In the genomic region with DNA sequence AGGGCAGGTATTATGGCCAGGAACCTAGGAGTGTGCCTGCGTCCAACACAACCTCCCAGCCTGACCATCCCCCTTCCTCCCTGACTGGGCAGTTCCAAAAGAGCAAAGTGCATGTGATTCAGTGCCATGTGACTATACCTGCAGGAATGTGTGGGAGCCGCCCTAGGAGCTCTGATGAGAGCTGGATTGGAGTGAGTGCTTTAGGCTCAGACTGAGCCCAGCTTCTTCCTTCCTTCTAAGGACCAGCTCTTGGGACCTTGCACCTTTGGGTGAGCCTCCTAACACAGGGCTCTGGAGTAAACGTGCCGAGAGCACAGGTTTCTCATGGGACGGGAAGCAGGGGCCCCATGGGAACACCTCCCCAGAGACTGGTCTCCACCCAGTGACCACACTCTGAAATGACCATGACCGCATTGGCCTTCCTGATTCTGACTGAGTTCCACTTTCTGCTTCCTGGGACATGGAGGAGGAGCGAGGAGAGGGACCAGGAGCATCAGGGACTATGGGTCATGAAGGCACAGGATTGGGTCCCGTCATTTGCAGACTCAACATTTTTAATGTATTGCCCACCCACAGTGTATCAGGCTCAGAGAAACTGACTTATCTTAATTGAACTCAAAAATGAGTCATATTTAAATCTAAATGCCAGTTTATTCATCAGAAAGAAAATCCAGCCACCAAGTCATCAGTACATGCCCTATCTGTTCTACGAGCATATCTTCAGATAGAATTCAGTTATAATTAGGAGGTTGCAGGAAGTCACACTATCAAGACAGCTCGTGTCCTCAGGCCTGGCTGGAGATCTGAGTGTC, we compare ENCODE assay signal across 11 cellular contexts.
DNase-seq lines count a peak whose midpoint lies in the region; TF ChIP-seq lines count a peak whose summit lies in the region.
"Had no signal": no experiment of that assay in that cellular context is flagged by ENCODE, and none has a peak within 500 bp of the region (broad histone marks: within the 10 kb centered on the region; RNA-seq: fewer than 3 reads in every experiment).

No MANE protein-coding gene starts in this region.

- H3K4me3 ChIP-seq in sigmoid colon, result no peak overlapping the region
- H3K4me3 ChIP-seq: SJCRH30 had no signal

- H3K4me1 Mint-ChIP-seq in type B pancreatic cell (ENCODE audit: unreplicated experiment), result peaks cover 27% of the 10 kb centered on the region

- 36 to 64% methylated on average over 10 of the region's 10 CpGs for WGBS in sigmoid colon, 2 donors

- no peaks in the 10 kb centered on the region for H3K36me3 ChIP-seq in sigmoid colon
- H3K36me3 ChIP-seq: SJCRH30 had no signal

- H3K4me1 ChIP-seq in sigmoid colon, result no peaks in the 10 kb centered on the region
- H3K4me1 ChIP-seq: SJCRH30 had no signal

- H3K9me3 ChIP-seq in sigmoid colon, result no peaks in the 10 kb centered on the region
- H3K9me3 ChIP-seq: SJCRH30 had no signal

- intact Hi-C loops in sigmoid colon (cut with DNase I), result no loop called here

- peaks cover 49% of the 10 kb centered on the region for H3K27me3 Mint-ChIP-seq in type B pancreatic cell

- H3K4me3 Mint-ChIP-seq in type B pancreatic cell, result no peak overlapping the region
- H3K4me3 Mint-ChIP-seq: activated CD4-positive, alpha-beta T cell treated with anti-CD3 and anti-CD28 coated beads, Interleukin-2, amount 10 ng/mL, durations not matched to agents 24 days and 14 days had no signal

- H3K27me3 ChIP-seq in sigmoid colon, result no peaks in the 10 kb centered on the region

- peak; percentile 56 for DNase-seq in activated CD8-positive, alpha-beta memory T cell treated with anti-CD3 and anti-CD28 coated beads for 24 hours
- DNase-seq in activated CD8-positive, alpha-beta memory T cell treated with anti-CD3 and anti-CD28 coated beads, Interleukin-2, amount 50 U/mL, for 48 hours, result no peak
- DNase-seq in amniotic epithelial cell (ENCODE audit: low read depth) (peak; percentile 14), kidney tubule cell (ENCODE audit: low spot score) (peak; percentile 94), type B pancreatic cell (ENCODE audit: extremely low spot score, unreplicated experiment) (peak; percentile 40), sigmoid colon (no peak), NCI-H2081 (lab: John Stamatoyannopoulos, UW) (no peak), AG08395 (ENCODE audit: low spot score) (no peak)
- DNase-seq: activated CD4-positive, alpha-beta T cell treated with anti-CD3 and anti-CD28 coated beads, Interleukin-2, amount 10 ng/mL, durations not matched to agents 24 days and 14 days; NCI-H2171 treated with DMSO at 0.1 percent for 48 hours; SJCRH30 had no signal

- H3K36me3 Mint-ChIP-seq in type B pancreatic cell, result no peaks in the 10 kb centered on the region

- no peak overlapping the region for H3K27ac ChIP-seq in sigmoid colon
- H3K27ac ChIP-seq: SJCRH30 had no signal

- TF ChIP-seq POLR2A in sigmoid colon (IDR thresholded peaks at IDR 0.05), result no peak

- TF ChIP-seq EP300 in sigmoid colon (IDR thresholded peaks at IDR 0.05), result no peak

- no peaks in the 10 kb centered on the region for H3K9me3 Mint-ChIP-seq in type B pancreatic cell
- H3K9me3 Mint-ChIP-seq: activated CD4-positive, alpha-beta T cell treated with anti-CD3 and anti-CD28 coated beads, Interleukin-2, amount 10 ng/mL, durations not matched to agents 24 days and 14 days had no signal

- H3K27ac Mint-ChIP-seq in type B pancreatic cell, result peak overlapping the region; percentile 46
- H3K27ac Mint-ChIP-seq: activated CD4-positive, alpha-beta T cell treated with anti-CD3 and anti-CD28 coated beads, Interleukin-2, amount 10 ng/mL, durations not matched to agents 24 days and 14 days had no signal

- no peak for TF ChIP-seq CTCF in type B pancreatic cell (conservative IDR thresholded peaks at IDR 0.05)
- no peak for TF ChIP-seq CTCF in sigmoid colon (IDR thresholded peaks at IDR 0.05)

Comparison
In these comparisons a context has a peak if more than half of its experiments do, and no peak if none do; other contexts are left out.
1. DNase-seq: peak in activated CD8-positive, alpha-beta memory T cell treated with anti-CD3 and anti-CD28 coated beads for 24 hours (single experiment), amniotic epithelial cell (single experiment), kidney tubule cell (single experiment) and type B pancreatic cell (single experiment); none in activated CD8-positive, alpha-beta memory T cell treated with anti-CD3 and anti-CD28 coated beads, Interleukin-2, amount 50 U/mL, for 48 hours (single experiment), sigmoid colon (single experiment), NCI-H2081 (0 of 2) and AG08395 (single experiment).